Comparison of ENCODE assay signal across 20 cellular contexts in the genomic region with DNA sequence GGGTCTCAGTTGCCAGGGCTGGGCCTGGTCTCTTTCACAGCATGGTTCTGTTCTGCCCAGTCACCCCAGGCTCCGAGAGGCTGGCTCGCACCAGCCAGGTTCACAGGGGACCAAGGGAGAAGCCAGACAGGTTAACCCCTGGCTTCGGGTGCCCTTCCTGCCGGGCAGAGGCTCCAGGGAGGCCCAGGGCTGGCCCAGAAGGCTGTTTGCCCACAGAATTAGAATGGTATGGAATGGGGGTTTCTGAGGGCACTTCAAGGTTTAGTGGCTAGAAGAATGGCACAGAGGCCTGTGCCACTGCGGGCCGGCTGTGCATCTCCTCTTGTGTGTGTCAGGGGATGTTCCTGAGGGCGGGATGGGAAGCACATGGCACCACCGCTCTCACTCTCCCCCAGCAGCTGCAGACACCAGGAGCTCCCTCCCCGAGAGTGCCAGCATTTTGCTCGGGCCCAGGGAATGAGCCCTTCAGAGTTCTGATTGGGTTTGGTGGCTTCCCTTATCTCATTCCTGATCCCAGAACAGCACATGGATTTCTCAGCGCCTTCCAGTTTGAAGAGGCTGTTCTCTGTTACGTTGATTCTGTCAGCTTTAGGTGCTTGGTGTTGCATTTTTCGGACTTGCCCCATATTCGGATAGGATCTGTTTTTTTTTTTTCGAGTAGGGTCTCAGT. TPM values are rescaled to one million over a fixed set of nuclear protein-coding genes. Genes with fewer than 3 reads are reported as not detected.
DNase-seq lines count a peak whose midpoint lies in the region; ATAC-seq, FAIRE-seq and TF ChIP-seq lines count a peak whose summit lies in the region.
"Had no signal": no experiment of that assay in that cellular context is flagged by ENCODE, and none has a peak within 500 bp of the region (broad histone marks: within the 10 kb centered on the region; RNA-seq: fewer than 3 reads in every experiment).

No MANE protein-coding gene starts in this region.

- intact Hi-C loops in right cardiac atrium (cut with DNase I) (no loop called here), left ventricle myocardium inferior (cut with micrococcal nuclease) (no loop called here), K562 (cut with micrococcal nuclease) (no loop called here)

- H2AFZ ChIP-seq in K562 (ENCODE audit: low read depth, low read length) (no peak overlapping the region), trophoblast cell (ENCODE audit: insufficient read depth, low read length, poor library complexity) (no peak overlapping the region)

- no peak overlapping the region for H2BK120ac ChIP-seq in trophoblast cell (ENCODE audit: insufficient read depth, low read length, poor library complexity)

- TF ChIP-seq CTCF in left ventricle myocardium inferior (IDR thresholded peaks at IDR 0.05; ENCODE audit: borderline replicate concordance) (no peak), K562 (IDR thresholded peaks at IDR 0.05 in 2 of 3, conservative IDR thresholded peaks at IDR 0.05 in 1 of 3; ENCODE audit: insufficient read depth in 2 of 3, low read depth in 1 of 3, low read length in 3 of 3) (no peak)

- H2BK5ac ChIP-seq in trophoblast cell (ENCODE audit: low read depth, low read length, poor library complexity): no peak overlapping the region

- no peak overlapping the region for H3K18ac ChIP-seq in trophoblast cell (ENCODE audit: low read length)

- TF ChIP-seq POLR2A in K562 (conservative IDR thresholded peaks at IDR 0.05): no peak

- no peak overlapping the region for H2AK5ac ChIP-seq in trophoblast cell (ENCODE audit: low read length)

- no TSS peak for BruUV-seq in K562 (replicated peaks; lab: Mats Ljungman, UMichigan)

- in situ Hi-C loops in K562 (cut with MboI): no loop called here

- no peak overlapping the region for H4K91ac ChIP-seq in trophoblast cell (ENCODE audit: low read depth, low read length)

- H3K27ac ChIP-seq in right cardiac atrium (ENCODE audit: low read length) (no peak overlapping the region), left ventricle myocardium inferior (replicated peaks) (no peak overlapping the region), KOPT-K1 (ENCODE audit: low read depth, low read length, poor library complexity, severe bottlenecking) (peak overlapping the region; percentile 72), K562 (ENCODE audit: extremely low read depth, low read depth, low read length) (no peak overlapping the region), trophoblast cell (ENCODE audit: low read depth, low read length) (no peak overlapping the region)

- no peak overlapping the region for H4K12ac ChIP-seq in trophoblast cell (ENCODE audit: low read depth, low read length)

- POLR2A ChIA-PET in K562 (lab: Yijun Ruan, JAX): interaction anchor here (0.6 to 8.0 kb wide), 9 partner anchors 7 to 180 kb away, joined by 3 to 121 read pairs (median 4); a partner anchor contains a TSS

- H3K9ac ChIP-seq in K562 (ENCODE audit: insufficient read depth in 1 of 2, low read depth in 2 of 2, low read length in 2 of 2) (peak overlapping the region in 1 of 2 experiments; percentile 59; a peak in 1 of 4 replicates), trophoblast cell (ENCODE audit: low read length) (no peak overlapping the region)

- FAIRE-seq in K562 (lab: Jason Lieb, UNC): no peak
- FAIRE-seq: G401.6, H1 had no signal

- no peak for ATAC-seq in right cardiac atrium
- no peak for ATAC-seq in K562
- no peak for ATAC-seq in GM18858 (IDR thresholded peaks at IDR 0.05; ENCODE audit: unreplicated experiment)

- CTCF ChIA-PET in K562 (lab: Yijun Ruan, JAX; ENCODE audit: low intra/inter-chr PET ratio): no interaction called here

- H3K79me1 ChIP-seq in trophoblast cell (ENCODE audit: low read length): no peaks in the 10 kb centered on the region

- H3K4me3 ChIP-seq in right cardiac atrium (ENCODE audit: low read length): no peak overlapping the region
- H3K4me3 ChIP-seq in left ventricle myocardium inferior: no peak overlapping the region
- no peak overlapping the region for H3K4me3 ChIP-seq in K562
- no peak overlapping the region for H3K4me3 ChIP-seq in trophoblast cell (ENCODE audit: low read depth, low read length)

- H2BK12ac ChIP-seq in trophoblast cell (ENCODE audit: low read length): no peak overlapping the region

- H3K36me3 ChIP-seq in left ventricle myocardium inferior (peaks cover 94% of the 10 kb centered on the region), KOPT-K1 (ENCODE audit: insufficient read depth, low read length) (peaks cover 98% of the 10 kb centered on the region), K562 (ENCODE audit: control insufficient read depth, insufficient read depth, low read length) (peaks cover 68% of the 10 kb centered on the region; the same call in 2 of the 3 replicates), trophoblast cell (ENCODE audit: control insufficient read depth in 1 of 2, insufficient read depth in 2 of 2, low read length in 2 of 2) (peaks cover 86 to 89% of the 10 kb centered on the region in 2 experiments)

- H3K4me2 ChIP-seq in K562 (ENCODE audit: insufficient read depth, low read length): no peak overlapping the region
- no peak overlapping the region for H3K4me2 ChIP-seq in trophoblast cell (ENCODE audit: low read length)

- TF ChIP-seq EP300 in K562 (IDR thresholded peaks at IDR 0.05; ENCODE audit: low read length): no peak

- no peaks in the 10 kb centered on the region for H3K9me3 ChIP-seq in right cardiac atrium (ENCODE audit: control insufficient read depth, low read length)
- H3K9me3 ChIP-seq in left ventricle myocardium inferior (replicated peaks): no peaks in the 10 kb centered on the region
- H3K9me3 ChIP-seq in KOPT-K1 (ENCODE audit: insufficient read depth, low read length, poor library complexity, severe bottlenecking): no peaks in the 10 kb centered on the region
- no peaks in the 10 kb centered on the region for H3K9me3 ChIP-seq in K562 (replicated peaks; ENCODE audit: control insufficient read depth, insufficient read depth, low read depth, low read length)
- H3K9me3 ChIP-seq in trophoblast cell (ENCODE audit: insufficient read depth, low read depth, low read length): no peaks in the 10 kb centered on the region
- H3K9me3 ChIP-seq: BE2C had no signal

- H4K8ac ChIP-seq in trophoblast cell (ENCODE audit: low read depth, low read length): no peak overlapping the region

- H3K23ac ChIP-seq in trophoblast cell (ENCODE audit: low read length): no peak overlapping the region

- 80% methylated on average over 15 of the region's 15 CpGs for WGBS in right cardiac atrium
- WGBS in K562 (ENCODE audit: insufficient coverage, low coverage, missing lambda C conversion rate): 79% methylated on average over 15 of the region's 15 CpGs
- WGBS in trophoblast cell (ENCODE audit: extremely low coverage, insufficient coverage, insufficient read length): no CpG with 5 or more reads among the region's 15 CpGs

- no peaks in the 10 kb centered on the region for H3K4me1 ChIP-seq in right cardiac atrium (ENCODE audit: control insufficient read depth, insufficient read depth, low read length)
- peaks cover 38% of the 10 kb centered on the region for H3K4me1 ChIP-seq in left ventricle myocardium inferior
- H3K4me1 ChIP-seq in K562 (replicated peaks in 1 of 2; ENCODE audit: control insufficient read depth in 2 of 2, insufficient read depth in 2 of 2, low read length in 2 of 2): peaks cover 0 to 31% of the 10 kb centered on the region in 2 experiments; a peak in 1 of 5 replicates
- peaks cover 4 to 5% of the 10 kb centered on the region in 2 experiments for H3K4me1 ChIP-seq in trophoblast cell (ENCODE audit: control insufficient read depth in 1 of 2, insufficient read depth in 2 of 2, low read length in 2 of 2)

- H3K9me1 ChIP-seq in K562 (ENCODE audit: control insufficient read depth, insufficient read depth, low read length): peaks cover 3% of the 10 kb centered on the region

- H3K14ac ChIP-seq in trophoblast cell (ENCODE audit: low read length): no peak overlapping the region

- H3K27me3 ChIP-seq in right cardiac atrium (ENCODE audit: control insufficient read depth, insufficient read depth) (no peaks in the 10 kb centered on the region), left ventricle myocardium inferior (ENCODE audit: low read depth) (no peaks in the 10 kb centered on the region), K562 (ENCODE audit: control insufficient read depth in 2 of 2, insufficient read depth in 2 of 2, low read length in 2 of 2) (no peaks in the 10 kb centered on the region), trophoblast cell (ENCODE audit: insufficient read depth, low read length) (no peaks in the 10 kb centered on the region)
- H3K27me3 ChIP-seq: BE2C had no signal

- DNase-seq in right cardiac atrium (peak in 2 of 3 donors; percentile 22 to 49), left ventricle myocardium inferior (no peak), K562 (ENCODE audit: extremely low read depth in 1 of 4, low spot score in 3 of 4) (no peak), trophoblast cell (peak; percentile 41 to 63), CD1c-positive myeloid dendritic cell (ENCODE audit: extremely low spot score) (no peak)
- DNase-seq in stimulated activated CD4-positive, alpha-beta T cell treated with anti-CD3 and anti-CD28 coated beads, Interleukin-2, amount 100 ng/mL, for 48 hours: no peak
- DNase-seq: BE2C, DND-41, KG1, NCI-H1048, NCI-H1436 treated with DMSO at 0.1 percent for 48 hours, NCI-H2029 treated with DMSO at 0.1 percent for 48 hours, NCI-H2171 treated with DMSO at 0.1 percent for 48 hours, NCI-H446 treated with DMSO at 0.1 percent for 48 hours, NCI-H774, RPMI8226 had no signal

- H4K20me1 ChIP-seq in K562 (replicated peaks; ENCODE audit: control insufficient read depth, insufficient read depth, low read length): no peaks in the 10 kb centered on the region

- no peak for TF ChIP-seq RAD21 in K562 (CRISPR knock-in tag; conservative IDR thresholded peaks at IDR 0.05 in 1 of 2, IDR thresholded peaks at IDR 0.05 in 1 of 2)

- H3K4ac ChIP-seq in trophoblast cell (ENCODE audit: low read depth, low read length): no peak overlapping the region

- H3K79me2 ChIP-seq in K562 (ENCODE audit: control insufficient read depth, insufficient read depth, low read length) (no peaks in the 10 kb centered on the region), trophoblast cell (ENCODE audit: control insufficient read depth, insufficient read depth, low read length, poor library complexity) (no peaks in the 10 kb centered on the region)

RNA-seq across cellular contexts. Expression of a gene that starts 23.7 kb away (rescaled TPM):
- 10 to 100 TPM; 12.6 to 30.4 (median 27.4) TPM for total RNA-seq in right cardiac atrium
- polyA plus RNA-seq in right cardiac atrium: 18.8 TPM
- total RNA-seq in left ventricle myocardium inferior: 13.3 TPM
- total RNA-seq in K562 (2011; cell fraction: chromatin; rRNA removed; ENCODE audit: low replicate concordance): 235 and 813 TPM in 2 replicates
- 592 and 605 TPM in 2 replicates for total RNA-seq in K562 (2011; cell fraction: nucleolus; rRNA removed)
- total RNA-seq in K562 (2011; cell fraction: nucleoplasm; rRNA removed): 287 and 294 TPM in 2 replicates
- 150 and 207 TPM in 2 replicates for total RNA-seq in K562 (2014; rRNA removed)
- 22.9 and 31.6 TPM in 2 replicates for total RNA-seq in K562 (2014; rRNA removed; fragmentation: Illumina TruSeq; extraction: Trizol)
- 74.2 and 74.8 TPM in 2 replicates for total RNA-seq in K562 (2015; rRNA removed; fragmentation: Illumina TruSeq; extraction: Trizol)
- 222 and 244 TPM in 2 replicates for total RNA-seq in K562 (2021)
- 69.2 and 129 TPM in 2 replicates for polyA plus RNA-seq in K562 (2011; rRNA removed)
- polyA plus RNA-seq in K562 (2011; cell fraction: cytosol; rRNA removed): 51.7 and 114 TPM in 2 replicates
- 454 and 648 TPM in 2 replicates for polyA plus RNA-seq in K562 (2011; cell fraction: nucleus; rRNA removed)
- 163 and 235 TPM in 2 replicates for polyA plus RNA-seq in K562 (2012)
- polyA plus RNA-seq in K562 (2014; fragmentation: Illumina TruSeq; extraction: Trizol): 66.9 and 108 TPM in 2 replicates
- polyA plus RNA-seq in K562 (2014; fragmentation: Nextera tagmentation; extraction: Ambion mirVana): 1 to 10 TPM in 1 of 2 experiments, under 1 TPM in 1; 0.86 to 1.9 TPM
- polyA plus RNA-seq in K562 (2014; rRNA removed): 147 and 160 TPM in 2 replicates
- polyA minus RNA-seq in K562 (2011; rRNA and poly(A)+ RNA removed): 34.9 and 44.0 TPM in 2 replicates
- 92.5 and 106 TPM in 2 replicates for polyA minus RNA-seq in K562 (2011; cell fraction: cytosol; rRNA and poly(A)+ RNA removed)
- polyA minus RNA-seq in K562 (2011; cell fraction: nucleus; rRNA and poly(A)+ RNA removed): 163 and 184 TPM in 2 replicates
- polyA plus RNA-seq in trophoblast cell (2013): 4.4 and 4.9 TPM in 2 replicates

RNA-seq across cellular contexts. Expression of a gene that starts 34.6 kb away (rescaled TPM):
- total RNA-seq in right cardiac atrium: 100 to 1,000 TPM; 112 to 128 (median 118) TPM
- 109 TPM for polyA plus RNA-seq in right cardiac atrium
- 144 TPM for total RNA-seq in left ventricle myocardium inferior
- total RNA-seq in K562 (2011; cell fraction: chromatin; rRNA removed; ENCODE audit: low replicate concordance): 86.2 and 163 TPM in 2 replicates
- 82.5 and 95.5 TPM in 2 replicates for total RNA-seq in K562 (2011; cell fraction: nucleolus; rRNA removed)
- total RNA-seq in K562 (2011; cell fraction: nucleoplasm; rRNA removed): 79.1 and 87.2 TPM in 2 replicates
- 25.2 and 35.8 TPM in 2 replicates for total RNA-seq in K562 (2014; rRNA removed)
- 18.1 and 22.9 TPM in 2 replicates for total RNA-seq in K562 (2014; rRNA removed; fragmentation: Illumina TruSeq; extraction: Trizol)
- total RNA-seq in K562 (2015; rRNA removed; fragmentation: Illumina TruSeq; extraction: Trizol): 13.8 and 16.2 TPM in 2 replicates
- 63.5 and 74.3 TPM in 2 replicates for total RNA-seq in K562 (2021)
- polyA plus RNA-seq in K562 (2011; rRNA removed): 20.0 and 81.3 TPM in 2 replicates
- polyA plus RNA-seq in K562 (2011; cell fraction: cytosol; rRNA removed): 25.6 and 40.9 TPM in 2 replicates
- polyA plus RNA-seq in K562 (2011; cell fraction: nucleus; rRNA removed): 60.4 and 70.3 TPM in 2 replicates
- 83.9 and 158 TPM in 2 replicates for polyA plus RNA-seq in K562 (2012)
- 68.6 and 96.0 TPM in 2 replicates for polyA plus RNA-seq in K562 (2014; fragmentation: Illumina TruSeq; extraction: Trizol)
- 1 to 10 TPM; 2.2 to 3.7 TPM for polyA plus RNA-seq in K562 (2014; fragmentation: Nextera tagmentation; extraction: Ambion mirVana)
- 30.9 and 33.1 TPM in 2 replicates for polyA plus RNA-seq in K562 (2014; rRNA removed)
- 25.4 and 47.1 TPM in 2 replicates for polyA minus RNA-seq in K562 (2011; rRNA and poly(A)+ RNA removed)
- polyA minus RNA-seq in K562 (2011; cell fraction: cytosol; rRNA and poly(A)+ RNA removed): 45.1 and 49.2 TPM in 2 replicates
- polyA minus RNA-seq in K562 (2011; cell fraction: nucleus; rRNA and poly(A)+ RNA removed): 30.4 and 43.1 TPM in 2 replicates
- polyA plus RNA-seq in trophoblast cell (2013): 131 and 133 TPM in 2 replicates

RNA-seq across cellular contexts. Expression of a gene that starts 35.9 kb away (rescaled TPM):
- total RNA-seq in right cardiac atrium: 10 to 100 TPM; 18.2 to 22.5 (median 19.9) TPM
- 20.8 TPM for polyA plus RNA-seq in right cardiac atrium
- total RNA-seq in left ventricle myocardium inferior: 14.7 TPM
- total RNA-seq in K562 (2011; cell fraction: chromatin; rRNA removed; ENCODE audit: low replicate concordance): 112 and 148 TPM in 2 replicates
- total RNA-seq in K562 (2011; cell fraction: nucleolus; rRNA removed): 60.9 and 67.9 TPM in 2 replicates
- total RNA-seq in K562 (2011; cell fraction: nucleoplasm; rRNA removed): 116 and 161 TPM in 2 replicates
- total RNA-seq in K562 (2014; rRNA removed): 12.8 and 16.0 TPM in 2 replicates
- 24.8 and 27.6 TPM in 2 replicates for total RNA-seq in K562 (2014; rRNA removed; fragmentation: Illumina TruSeq; extraction: Trizol)
- total RNA-seq in K562 (2015; rRNA removed; fragmentation: Illumina TruSeq; extraction: Trizol): 25.8 and 27.7 TPM in 2 replicates
- total RNA-seq in K562 (2021): 22.2 and 26.7 TPM in 2 replicates
- polyA plus RNA-seq in K562 (2011; rRNA removed): 38.6 and 38.7 TPM in 2 replicates
- polyA plus RNA-seq in K562 (2011; cell fraction: cytosol; rRNA removed): 17.7 and 26.9 TPM in 2 replicates
- 31.3 and 35.3 TPM in 2 replicates for polyA plus RNA-seq in K562 (2011; cell fraction: nucleus; rRNA removed)
- polyA plus RNA-seq in K562 (2012): 20.2 and 24.9 TPM in 2 replicates
- polyA plus RNA-seq in K562 (2014; fragmentation: Illumina TruSeq; extraction: Trizol): 36.5 and 38.1 TPM in 2 replicates
- 10 to 100 TPM; 13.7 to 18.8 TPM for polyA plus RNA-seq in K562 (2014; fragmentation: Nextera tagmentation; extraction: Ambion mirVana)
- polyA plus RNA-seq in K562 (2014; rRNA removed): 24.2 and 25.4 TPM in 2 replicates
- 25.3 and 43.9 TPM in 2 replicates for polyA minus RNA-seq in K562 (2011; rRNA and poly(A)+ RNA removed)
- 6.6 and 14.4 TPM in 2 replicates for polyA minus RNA-seq in K562 (2011; cell fraction: cytosol; rRNA and poly(A)+ RNA removed)
- polyA minus RNA-seq in K562 (2011; cell fraction: nucleus; rRNA and poly(A)+ RNA removed): 17.8 and 34.1 TPM in 2 replicates
- 20.5 and 22.3 TPM in 2 replicates for polyA plus RNA-seq in trophoblast cell (2013)

RNA-seq across cellular contexts. Expression of a gene that starts 55.6 kb away (rescaled TPM):
- 10 to 100 TPM; 15.9 to 19.5 (median 17.3) TPM for total RNA-seq in right cardiac atrium
- polyA plus RNA-seq in right cardiac atrium: 22.6 TPM
- total RNA-seq in left ventricle myocardium inferior: 19.1 TPM
- 12.6 and 46.2 TPM in 2 replicates for total RNA-seq in K562 (2011; cell fraction: chromatin; rRNA removed; ENCODE audit: low replicate concordance)
- 46.2 and 53.6 TPM in 2 replicates for total RNA-seq in K562 (2011; cell fraction: nucleolus; rRNA removed)
- 21.6 and 27.1 TPM in 2 replicates for total RNA-seq in K562 (2011; cell fraction: nucleoplasm; rRNA removed)
- 51.6 and 58.5 TPM in 2 replicates for total RNA-seq in K562 (2014; rRNA removed)
- 2.2 and 4.2 TPM in 2 replicates for total RNA-seq in K562 (2014; rRNA removed; fragmentation: Illumina TruSeq; extraction: Trizol)
- total RNA-seq in K562 (2015; rRNA removed; fragmentation: Illumina TruSeq; extraction: Trizol): 23.2 and 23.4 TPM in 2 replicates
- total RNA-seq in K562 (2021): 41.6 and 46.7 TPM in 2 replicates
- 17.4 and 31.4 TPM in 2 replicates for polyA plus RNA-seq in K562 (2011; rRNA removed)
- 40.3 and 101 TPM in 2 replicates for polyA plus RNA-seq in K562 (2011; cell fraction: cytosol; rRNA removed)
- 71.0 and 91.6 TPM in 2 replicates for polyA plus RNA-seq in K562 (2011; cell fraction: nucleus; rRNA removed)
- 29.9 and 60.2 TPM in 2 replicates for polyA plus RNA-seq in K562 (2012)
- 6.1 and 15.8 TPM in 2 replicates for polyA plus RNA-seq in K562 (2014; fragmentation: Illumina TruSeq; extraction: Trizol)
- 1 to 10 TPM in 1 of 2 experiments, under 1 TPM in 1; 0.45 to 2.1 TPM for polyA plus RNA-seq in K562 (2014; fragmentation: Nextera tagmentation; extraction: Ambion mirVana)
- polyA plus RNA-seq in K562 (2014; rRNA removed): 36.4 and 40.3 TPM in 2 replicates
- 7.4 and 9.8 TPM in 2 replicates for polyA minus RNA-seq in K562 (2011; rRNA and poly(A)+ RNA removed)
- polyA minus RNA-seq in K562 (2011; cell fraction: cytosol; rRNA and poly(A)+ RNA removed): 23.4 and 30.8 TPM in 2 replicates
- polyA minus RNA-seq in K562 (2011; cell fraction: nucleus; rRNA and poly(A)+ RNA removed): 18.3 and 25.1 TPM in 2 replicates
- polyA plus RNA-seq in trophoblast cell (2013): 14.2 TPM in 2 replicates

RNA-seq across cellular contexts. Expression of a gene that starts 57.8 kb away (rescaled TPM):
- 10 to 100 TPM; 24.1 to 25.9 (median 25.3) TPM for total RNA-seq in right cardiac atrium
- polyA plus RNA-seq in right cardiac atrium: 19.2 TPM
- total RNA-seq in left ventricle myocardium inferior: 27.5 TPM
- total RNA-seq in K562 (2011; cell fraction: chromatin; rRNA removed; ENCODE audit: low replicate concordance): 3.4 and 21.0 TPM in 2 replicates
- 13.6 and 18.0 TPM in 2 replicates for total RNA-seq in K562 (2011; cell fraction: nucleolus; rRNA removed)
- 5.5 and 10.1 TPM in 2 replicates for total RNA-seq in K562 (2011; cell fraction: nucleoplasm; rRNA removed)
- 4.0 and 4.6 TPM in 2 replicates for total RNA-seq in K562 (2014; rRNA removed)
- total RNA-seq in K562 (2014; rRNA removed; fragmentation: Illumina TruSeq; extraction: Trizol): 1.0 and 1.1 TPM in 2 replicates
- 3.9 and 4.3 TPM in 2 replicates for total RNA-seq in K562 (2015; rRNA removed; fragmentation: Illumina TruSeq; extraction: Trizol)
- total RNA-seq in K562 (2021): 5.8 and 6.1 TPM in 2 replicates
- 3.2 and 5.6 TPM in 2 replicates for polyA plus RNA-seq in K562 (2011; rRNA removed)
- polyA plus RNA-seq in K562 (2011; cell fraction: cytosol; rRNA removed): 5.1 and 9.1 TPM in 2 replicates
- 15.5 and 18.6 TPM in 2 replicates for polyA plus RNA-seq in K562 (2011; cell fraction: nucleus; rRNA removed)
- polyA plus RNA-seq in K562 (2012): 4.2 and 6.8 TPM in 2 replicates
- polyA plus RNA-seq in K562 (2014; fragmentation: Illumina TruSeq; extraction: Trizol): 1.9 and 3.4 TPM in 2 replicates
- under 1 TPM; 0.56 to 0.63 TPM for polyA plus RNA-seq in K562 (2014; fragmentation: Nextera tagmentation; extraction: Ambion mirVana)
- 3.7 and 5.5 TPM in 2 replicates for polyA plus RNA-seq in K562 (2014; rRNA removed)
- polyA minus RNA-seq in K562 (2011; rRNA and poly(A)+ RNA removed): 1.9 and 2.6 TPM in 2 replicates
- polyA minus RNA-seq in K562 (2011; cell fraction: cytosol; rRNA and poly(A)+ RNA removed): 4.6 and 5.6 TPM in 2 replicates
- 8.6 and 9.2 TPM in 2 replicates for polyA minus RNA-seq in K562 (2011; cell fraction: nucleus; rRNA and poly(A)+ RNA removed)
- polyA plus RNA-seq in trophoblast cell (2013): 1.0 and 1.4 TPM in 2 replicates

Comparison
In these comparisons a context has a peak if more than half of its experiments do, and no peak if none do; other contexts are left out.
1. DNase-seq: peak in right cardiac atrium (2 of 3) and trophoblast cell (2 of 2); none in left ventricle myocardium inferior (single experiment), K562 (0 of 4), stimulated activated CD4-positive, alpha-beta T cell treated with anti-CD3 and anti-CD28 coated beads, Interleukin-2, amount 100 ng/mL, for 48 hours (0 of 2) and CD1c-positive myeloid dendritic cell (single experiment).